1 cellular context compared by ENCODE assay signal in genomic region chr20:17710379-17711305, GRCh38.
TF ChIP-seq lines count a peak whose summit lies in the region.

No MANE protein-coding gene starts in this region.

TF ChIP-seq in HepG2, 621 proteins besides CTCF, POLR2A, EP300 and RAD21 (continued from another document and continues in another):
- 0 out of 2 replicates have a peak, but pooled peaks have one; percentile 77 for TF ChIP-seq CENPBD1 (CRISPR knock-in tag; IDR thresholded peaks at IDR 0.05; ENCODE audit: borderline replicate concordance, low read depth)
- TF ChIP-seq ZNF224 (CRISPR knock-in tag; IDR thresholded peaks at IDR 0.05), result peak; percentile 98
- TF ChIP-seq ZNF232 (CRISPR knock-in tag; IDR thresholded peaks at IDR 0.05; ENCODE audit: borderline replicate concordance), result no peak
- no peak; the same call in 1 of the 2 replicates for TF ChIP-seq ZSCAN22 (CRISPR knock-in tag; IDR thresholded peaks at IDR 0.05)
- no peak for TF ChIP-seq FIP1L1 (IDR thresholded peaks at IDR 0.05; ENCODE audit: borderline replicate concordance, insufficient read depth, low read depth, low read length)
- no peak; the same call in 1 of the 2 replicates for TF ChIP-seq RBFOX2 (IDR thresholded peaks at IDR 0.05; ENCODE audit: low read depth, low read length)
- no peak for TF ChIP-seq BCLAF1 (IDR thresholded peaks at IDR 0.05)
- TF ChIP-seq BRCA1 (CRISPR knock-in tag; IDR thresholded peaks at IDR 0.05), result peak; percentile 90
- no peak for TF ChIP-seq RFX5 (IDR thresholded peaks at IDR 0.05; ENCODE audit: low read depth, low read length)
- no peak for TF ChIP-seq U2AF2 (IDR thresholded peaks at IDR 0.05; ENCODE audit: low read depth, low read length)
- TF ChIP-seq ZNF318 (CRISPR knock-in tag; IDR thresholded peaks at IDR 0.05), result no peak
- peak; percentile 19; the same call in 1 of the 2 replicates for TF ChIP-seq ZNF274 (CRISPR knock-in tag; IDR thresholded peaks at IDR 0.05)
- no peak for TF ChIP-seq ZNF552 (CRISPR knock-in tag; IDR thresholded peaks at IDR 0.05; ENCODE audit: borderline replicate concordance)
- TF ChIP-seq ZKSCAN8 (CRISPR knock-in tag; IDR thresholded peaks at IDR 0.05; ENCODE audit: borderline replicate concordance), result no peak; the same call in 1 of the 2 replicates
- TF ChIP-seq ZNF337 (CRISPR knock-in tag; IDR thresholded peaks at IDR 0.05; ENCODE audit: borderline replicate concordance, low read depth), result no peak
- TF ChIP-seq MIER2 (CRISPR knock-in tag; IDR thresholded peaks at IDR 0.05), result no peak
- TF ChIP-seq ATF2 (CRISPR knock-in tag; IDR thresholded peaks at IDR 0.05), result peak; percentile 61; the same call in 1 of the 2 replicates
- no peak for TF ChIP-seq ZNF207 (IDR thresholded peaks at IDR 0.05; ENCODE audit: borderline replicate concordance)
- 0 out of 2 replicates have a peak, but pooled peaks have one; percentile 11 for TF ChIP-seq SP2 (CRISPR knock-in tag; IDR thresholded peaks at IDR 0.05)
- TF ChIP-seq FOXO1 (CRISPR knock-in tag; IDR thresholded peaks at IDR 0.05), result no peak
- TF ChIP-seq ZNF563 (CRISPR knock-in tag; IDR thresholded peaks at IDR 0.05), result no peak
- no peak; the same call in 1 of the 2 replicates for TF ChIP-seq ZNF512 (CRISPR knock-in tag; IDR thresholded peaks at IDR 0.05)
- TF ChIP-seq MYC (CRISPR knock-in tag; IDR thresholded peaks at IDR 0.05; ENCODE audit: borderline replicate concordance), result no peak
- no peak for TF ChIP-seq ZNF569 (CRISPR knock-in tag; IDR thresholded peaks at IDR 0.05; ENCODE audit: borderline replicate concordance)
- 0 out of 2 replicates have a peak, but pooled peaks have one; percentile 46 for TF ChIP-seq CC2D1A (CRISPR knock-in tag; IDR thresholded peaks at IDR 0.05)
- no peak; the same call in 1 of the 2 replicates for TF ChIP-seq ZFP37 (CRISPR knock-in tag; IDR thresholded peaks at IDR 0.05; ENCODE audit: borderline replicate concordance)
- no peak for TF ChIP-seq TARDBP (CRISPR knock-in tag; IDR thresholded peaks at IDR 0.05)
- TF ChIP-seq MTA3 (CRISPR knock-in tag; IDR thresholded peaks at IDR 0.05), result no peak
- peak; percentile 92 for TF ChIP-seq ZMYM3 (CRISPR knock-in tag; IDR thresholded peaks at IDR 0.05)
- TF ChIP-seq ZNF672 (CRISPR knock-in tag; IDR thresholded peaks at IDR 0.05), result no peak
- TF ChIP-seq TFE3 (CRISPR knock-in tag; IDR thresholded peaks at IDR 0.05), result peak; percentile 79
- TF ChIP-seq NR2F2 (IDR thresholded peaks at IDR 0.05; ENCODE audit: borderline replicate concordance, low read depth), result peak; percentile 52; the same call in 1 of the 2 replicates
- TF ChIP-seq ZNF766 (CRISPR knock-in tag; IDR thresholded peaks at IDR 0.05; ENCODE audit: borderline replicate concordance), result peak; percentile 83; the same call in 1 of the 2 replicates
- TF ChIP-seq RBM39 (IDR thresholded peaks at IDR 0.05; ENCODE audit: low read depth, low read length, poor library complexity, severe bottlenecking), result peak; percentile 27
- no peak for TF ChIP-seq SCMH1 (CRISPR knock-in tag; IDR thresholded peaks at IDR 0.05; ENCODE audit: borderline replicate concordance)
- peak; percentile 82 for TF ChIP-seq ZNF704 (CRISPR knock-in tag; IDR thresholded peaks at IDR 0.05; ENCODE audit: borderline replicate concordance)
- TF ChIP-seq PRDM4 (CRISPR knock-in tag; IDR thresholded peaks at IDR 0.05; ENCODE audit: borderline replicate concordance), result no peak
- TF ChIP-seq ZNF121 (CRISPR knock-in tag; IDR thresholded peaks at IDR 0.05), result no peak; the same call in 1 of the 2 replicates
